20 cellular contexts compared by ENCODE assay signal in the genomic region with DNA sequence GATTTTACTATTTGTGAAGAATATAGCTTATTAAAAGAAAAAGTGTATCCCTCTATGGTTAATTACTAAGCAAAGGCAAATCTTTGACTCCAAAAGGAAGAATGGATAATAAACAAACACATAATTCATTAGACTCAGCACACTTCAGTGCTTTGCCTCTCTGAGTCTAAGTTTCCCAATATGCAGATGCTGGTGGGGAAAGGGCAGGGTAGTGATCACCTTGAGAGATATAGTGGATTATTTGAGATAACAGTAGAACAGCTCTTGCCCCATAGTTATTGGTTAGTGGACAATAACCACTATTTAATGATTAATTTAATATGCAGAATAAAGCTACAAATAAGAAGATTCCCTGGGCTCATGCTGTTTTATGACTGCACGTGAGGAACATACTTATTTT.
"Had no signal": no experiment of that assay in that cellular context is flagged by ENCODE, and none has a peak within 500 bp of the region (broad histone marks: within the 10 kb centered on the region; RNA-seq: fewer than 3 reads in every experiment).

No MANE protein-coding gene starts in this region.

- H3K9me3 Mint-ChIP-seq: T-cell had no signal

- DNase-seq: IMR-90, Karpas-422, KG1, MM.1S, NCI-H1092 treated with DMSO at 0.1 percent for 48 hours, NCI-H1436 treated with DMSO at 0.1 percent for 48 hours, NCI-H187 treated with DMSO at 0.1 percent for 48 hours, NCI-H2029 treated with DMSO at 0.1 percent for 48 hours, NCI-H2171 treated with DMSO at 0.1 percent for 48 hours, NCI-H345, NCI-H446 treated with DMSO at 0.1 percent for 48 hours, NCI-H510A treated with DMSO at 0.1 percent for 48 hours, NCI-H526, NCI-H748 treated with DMSO at 0.1 percent for 48 hours, Right ventricle myocardium superior, RPMI8226, SK-N-SH, SW 1271, T-cell had no signal

- ATAC-seq: HepG2, T-cell had no signal

- H3K4me1 Mint-ChIP-seq: T-cell had no signal

- H3K4me3 Mint-ChIP-seq: T-cell had no signal

- H3K27ac Mint-ChIP-seq: T-cell had no signal
